In the genomic region with DNA sequence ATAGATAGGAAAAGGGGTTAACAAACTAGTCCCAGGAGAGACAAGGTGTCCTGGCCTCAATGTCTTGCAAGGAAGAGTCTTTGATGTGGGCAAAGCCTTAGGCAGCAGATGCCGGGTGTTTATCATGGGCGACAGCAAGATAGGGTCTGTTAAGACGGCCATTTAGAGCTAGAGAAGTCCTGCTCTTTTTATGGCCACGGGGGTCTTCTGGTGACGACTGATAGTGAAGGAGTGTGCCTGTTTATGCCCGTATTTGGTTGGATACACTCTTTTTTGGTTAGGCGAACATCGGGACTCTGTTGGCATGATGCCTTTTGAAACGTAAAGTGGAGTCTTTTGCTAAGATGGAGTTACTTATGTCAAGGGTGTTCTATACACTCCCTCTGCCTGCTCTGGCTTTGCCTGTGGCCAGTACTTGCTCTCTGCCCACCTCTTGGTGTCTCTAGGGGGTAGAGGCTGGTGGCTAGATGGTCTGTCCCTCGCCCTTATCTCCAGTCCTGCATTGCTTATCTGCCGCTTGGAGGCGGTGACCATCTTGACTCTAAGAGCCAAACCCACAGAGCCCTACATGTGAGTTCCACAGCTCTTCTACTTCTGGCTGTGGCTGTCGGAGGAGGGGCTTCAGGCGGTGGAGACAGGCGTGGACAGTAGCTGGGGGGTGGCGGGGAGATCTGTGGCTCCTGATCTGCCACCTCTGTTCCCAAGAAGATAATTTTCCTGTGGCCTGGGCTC, we compare ENCODE assay signal across 1 cellular context.
TF ChIP-seq lines count a peak whose summit lies in the region.

No MANE protein-coding gene starts in this region.

TF ChIP-seq in liver, 16 proteins besides CTCF, POLR2A, EP300 and RAD21 (continued from another document):
- TF ChIP-seq, protein P1, sequence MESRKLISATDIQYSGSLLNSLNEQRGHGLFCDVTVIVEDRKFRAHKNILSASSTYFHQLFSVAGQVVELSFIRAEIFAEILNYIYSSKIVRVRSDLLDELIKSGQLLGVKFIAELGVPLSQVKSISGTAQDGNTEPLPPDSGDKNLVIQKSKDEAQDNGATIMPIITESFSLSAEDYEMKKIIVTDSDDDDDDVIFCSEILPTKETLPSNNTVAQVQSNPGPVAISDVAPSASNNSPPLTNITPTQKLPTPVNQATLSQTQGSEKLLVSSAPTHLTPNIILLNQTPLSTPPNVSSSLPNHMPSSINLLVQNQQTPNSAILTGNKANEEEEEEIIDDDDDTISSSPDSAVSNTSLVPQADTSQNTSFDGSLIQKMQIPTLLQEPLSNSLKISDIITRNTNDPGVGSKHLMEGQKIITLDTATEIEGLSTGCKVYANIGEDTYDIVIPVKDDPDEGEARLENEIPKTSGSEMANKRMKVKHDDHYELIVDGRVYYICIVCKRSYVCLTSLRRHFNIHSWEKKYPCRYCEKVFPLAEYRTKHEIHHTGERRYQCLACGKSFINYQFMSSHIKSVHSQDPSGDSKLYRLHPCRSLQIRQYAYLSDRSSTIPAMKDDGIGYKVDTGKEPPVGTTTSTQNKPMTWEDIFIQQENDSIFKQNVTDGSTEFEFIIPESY (IDR thresholded peaks at IDR 0.05), result no peak
- no peak for TF ChIP-seq HNF4G (IDR thresholded peaks at IDR 0.05)
TF ChIP-seq in liver: peak in this region for 0.
